Comparison of ENCODE assay signal across 17 cellular contexts in genomic region chr12:130526813-130527212, GRCh38.
DNase-seq lines count a peak whose midpoint lies in the region; ATAC-seq and TF ChIP-seq lines count a peak whose summit lies in the region.
"Had no signal": no experiment of that assay in that cellular context is flagged by ENCODE, and none has a peak within 500 bp of the region (broad histone marks: within the 10 kb centered on the region; RNA-seq: fewer than 3 reads in every experiment).

No MANE protein-coding gene starts in this region.

- no peak for TF ChIP-seq CTCF in nephron progenitor cell (IDR thresholded peaks at IDR 0.05)

- no peak overlapping the region for H3K9ac ChIP-seq in adipocyte (ENCODE audit: low read length)
- H3K9ac ChIP-seq: KMS-11 had no signal

- no peaks in the 10 kb centered on the region for H3K27me3 ChIP-seq in adipocyte (replicated peaks; ENCODE audit: control insufficient read depth, insufficient read depth, low read length)

- H3K4me3 ChIP-seq in adipocyte (ENCODE audit: low read length): no peak overlapping the region
- H3K4me3 ChIP-seq: coronary artery, HAP-1 had no signal

- H3K9me3 Mint-ChIP-seq in nephron progenitor cell: no peaks in the 10 kb centered on the region

- H3K4me1 Mint-ChIP-seq in nephron progenitor cell: no peaks in the 10 kb centered on the region
- H3K4me1 Mint-ChIP-seq: CD4-positive, alpha-beta memory T cell; naive B cell had no signal

- peaks cover 38% of the 10 kb centered on the region for H3K27me3 Mint-ChIP-seq in nephron progenitor cell (ENCODE audit: low read depth, poor library complexity)

- no peaks in the 10 kb centered on the region for H3K36me3 Mint-ChIP-seq in nephron progenitor cell (ENCODE audit: low read depth)
- H3K36me3 Mint-ChIP-seq: activated naive CD8-positive, alpha-beta T cell; CD4-positive, alpha-beta memory T cell; naive B cell had no signal

- in situ Hi-C loops in KBM-7 (cut with MboI; ENCODE audit: low pct_unique_long_range_greater_than_20kb, low sequenced_read_pairs): no loop called here

- H3K4me3 Mint-ChIP-seq in nephron progenitor cell: no peak overlapping the region
- H3K4me3 Mint-ChIP-seq: activated naive CD8-positive, alpha-beta T cell; CD4-positive, alpha-beta memory T cell; naive B cell had no signal

- H3K4me1 ChIP-seq in adipocyte (ENCODE audit: control insufficient read depth, insufficient read depth, low read length): no peaks in the 10 kb centered on the region
- H3K4me1 ChIP-seq: HAP-1 had no signal

- DNase-seq in Daoy (ENCODE audit: low read depth) (peak; percentile 40), KBM-7 (peak; percentile 27), adipocyte (ENCODE audit: low read depth) (peak; percentile 7), nephron progenitor cell (peak; percentile 90), GOT3 (lab: John Stamatoyannopoulos, UW) (no peak), nucleus accumbens (lab: John Stamatoyannopoulos, UW) (no peak)
- DNase-seq: CD4-positive, alpha-beta memory T cell; kidney; naive B cell; NCI-H2171 had no signal

- no peaks in the 10 kb centered on the region for H3K9me3 ChIP-seq in adipocyte (ENCODE audit: control insufficient read depth, low read length)
- H3K9me3 ChIP-seq: HAP-1 had no signal

- no peak overlapping the region for H3K27ac Mint-ChIP-seq in nephron progenitor cell
- H3K27ac Mint-ChIP-seq: activated naive CD8-positive, alpha-beta T cell; naive B cell had no signal

- H3K36me3 ChIP-seq in adipocyte (ENCODE audit: control insufficient read depth, insufficient read depth, low read length, severe bottlenecking): no peaks in the 10 kb centered on the region
- H3K36me3 ChIP-seq: HAP-1 had no signal

- ATAC-seq in GM19324 (IDR thresholded peaks at IDR 0.05; ENCODE audit: low FRiP score, unreplicated experiment) (no peak), esophagus mucosa (no peak)
- ATAC-seq: sciatic nerve had no signal

Comparison
In these comparisons a context has a peak if more than half of its experiments do, and no peak if none do; other contexts are left out.
1. DNase-seq: peak in Daoy (single experiment), KBM-7 (single experiment), adipocyte (single experiment) and nephron progenitor cell (single experiment); none in GOT3 (single experiment) and nucleus accumbens (0 of 56).